ENCODE assay signal across 14 cellular contexts in the genomic region with DNA sequence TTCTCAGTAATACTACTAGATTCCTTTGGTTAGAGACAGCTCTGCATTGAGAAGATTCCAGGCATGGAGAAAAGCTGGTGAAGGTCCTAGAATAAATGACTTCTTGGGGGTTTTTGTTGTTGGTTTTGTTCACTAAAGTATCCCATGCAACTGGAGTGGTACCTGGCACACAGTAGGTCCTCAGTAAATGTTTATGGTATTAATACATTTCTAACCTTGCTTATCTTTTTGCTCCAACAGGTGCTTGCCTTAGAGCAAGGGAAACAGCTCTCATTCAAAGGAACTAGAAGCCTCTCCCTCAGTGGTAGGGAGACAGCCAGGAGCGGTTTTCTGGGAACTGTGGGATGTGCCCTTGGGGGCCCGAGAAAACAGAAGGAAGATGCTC. TPM values are rescaled to one million over a fixed set of nuclear protein-coding genes. Genes with fewer than 3 reads are reported as not detected.
A peak's percentile ranks its signal among the peaks of the same experiment; 100 is the strongest.
DNase-seq lines count a peak whose midpoint lies in the region; ATAC-seq and TF ChIP-seq lines count a peak whose summit lies in the region.
"Had no signal": no experiment of that assay in that cellular context is flagged by ENCODE, and none has a peak within 500 bp of the region (broad histone marks: within the 10 kb centered on the region; RNA-seq: fewer than 3 reads in every experiment).

No MANE protein-coding gene starts in this region.

- intact Hi-C loops in upper lobe of right lung (cut with DNase I) = no loop called here

- H3K4me3 Mint-ChIP-seq in stimulated activated naive CD8-positive, alpha-beta T cell treated with anti-CD3 and anti-CD28 coated beads, Interleukin-15, Interleukin-2, amounts not matched to agents 100 ng/mL and 50 ng/mL, for 24 hours = peak overlapping the region; percentile 100
- peak overlapping the region; percentile 8 to 32 for H3K4me3 Mint-ChIP-seq in effector memory CD8-positive, alpha-beta T cell

- no peaks in the 10 kb centered on the region for H3K9me3 Mint-ChIP-seq in stimulated activated naive CD8-positive, alpha-beta T cell treated with anti-CD3 and anti-CD28 coated beads, Interleukin-15, Interleukin-2, amounts not matched to agents 100 ng/mL and 50 ng/mL, for 24 hours
- H3K9me3 Mint-ChIP-seq in effector memory CD8-positive, alpha-beta T cell = no peaks in the 10 kb centered on the region
- H3K9me3 Mint-ChIP-seq: dendritic cell treated with granulocyte-macrophage colony-stimulating factor and Interleukin-4, amounts not matched to agents 40 ng/mL and 50 ng/mL, for 4 days had no signal

- H3K27me3 Mint-ChIP-seq in stimulated activated naive CD8-positive, alpha-beta T cell treated with anti-CD3 and anti-CD28 coated beads, Interleukin-15, Interleukin-2, amounts not matched to agents 100 ng/mL and 50 ng/mL, for 24 hours = no peaks in the 10 kb centered on the region
- H3K27me3 Mint-ChIP-seq in effector memory CD8-positive, alpha-beta T cell = no peaks in the 10 kb centered on the region
- H3K27me3 Mint-ChIP-seq: dendritic cell treated with granulocyte-macrophage colony-stimulating factor and Interleukin-4, amounts not matched to agents 40 ng/mL and 50 ng/mL, for 4 days had no signal

- H3K36me3 ChIP-seq in upper lobe of right lung = peaks cover 53% of the 10 kb centered on the region
- H3K36me3 ChIP-seq in HAP-1 (replicated peaks) = peaks cover 59% of the 10 kb centered on the region

- peaks cover 56% of the 10 kb centered on the region for H3K36me3 Mint-ChIP-seq in stimulated activated naive CD8-positive, alpha-beta T cell treated with anti-CD3 and anti-CD28 coated beads, Interleukin-15, Interleukin-2, amounts not matched to agents 100 ng/mL and 50 ng/mL, for 24 hours (ENCODE audit: low read depth)
- H3K36me3 Mint-ChIP-seq in effector memory CD8-positive, alpha-beta T cell (ENCODE audit: insufficient read depth) = peaks cover 58% of the 10 kb centered on the region

- peaks cover 41% of the 10 kb centered on the region for H3K4me1 Mint-ChIP-seq in stimulated activated naive CD8-positive, alpha-beta T cell treated with anti-CD3 and anti-CD28 coated beads, Interleukin-15, Interleukin-2, amounts not matched to agents 100 ng/mL and 50 ng/mL, for 24 hours (ENCODE audit: low read depth)
- H3K4me1 Mint-ChIP-seq in effector memory CD8-positive, alpha-beta T cell (ENCODE audit: low read depth in 2 of 2) = peaks cover 21 to 25% of the 10 kb centered on the region in 2 donors

- H3K27ac ChIP-seq in VCaP (peak overlapping the region; percentile 96; the same call in 1 of the 2 replicates), upper lobe of right lung (no peak overlapping the region)
- H3K27ac ChIP-seq: BLaER1 had no signal

- no peak for ATAC-seq in stimulated activated naive CD8-positive, alpha-beta T cell treated with anti-CD3 and anti-CD28 coated beads, Interleukin-15, Interleukin-2, amounts not matched to agents 100 U/mL and 50 U/mL, for 24 hours
- ATAC-seq in effector memory CD8-positive, alpha-beta T cell (replicated peaks) = no peak
- no peak for ATAC-seq in upper lobe of right lung
- ATAC-seq in HG03039 (IDR thresholded peaks at IDR 0.05; ENCODE audit: unreplicated experiment) = no peak
- ATAC-seq: left cardiac atrium had no signal

- in situ Hi-C loops in HAP-1 (cut with MboI; ENCODE audit: low sequenced_read_pairs) = no loop called here

- H3K27me3 ChIP-seq in upper lobe of right lung (no peaks in the 10 kb centered on the region), HAP-1 (ENCODE audit: low read depth) (no peaks in the 10 kb centered on the region)
- H3K27me3 ChIP-seq: BLaER1 had no signal

- H3K4me3 ChIP-seq in upper lobe of right lung = peak overlapping the region; percentile 83
- H3K4me3 ChIP-seq in HAP-1 = no peak overlapping the region

- H3K4me1 ChIP-seq in upper lobe of right lung = peaks cover 30% of the 10 kb centered on the region
- H3K4me1 ChIP-seq in HAP-1 = peaks cover 10% of the 10 kb centered on the region

- no peak for TF ChIP-seq CTCF in VCaP (conservative IDR thresholded peaks at IDR 0.05)
- TF ChIP-seq CTCF in upper lobe of right lung (IDR thresholded peaks at IDR 0.05) = no peak

- no peak for DNase-seq in stimulated activated naive CD8-positive, alpha-beta T cell treated with anti-CD3 and anti-CD28 coated beads, Interleukin-15, Interleukin-2, amounts not matched to agents 100 U/mL and 50 U/mL, for 24 hours
- no peak for DNase-seq in effector memory CD8-positive, alpha-beta T cell
- DNase-seq in upper lobe of right lung (no peak), SW480 (ENCODE audit: low spot score) (no peak), HAP-1 (ENCODE audit: low spot score in 2 of 2) (no peak)
- DNase-seq: left cardiac atrium, NCI-H1436, NCI-H510A, T-helper 9 cell had no signal

- H3K27ac Mint-ChIP-seq in stimulated activated naive CD8-positive, alpha-beta T cell treated with anti-CD3 and anti-CD28 coated beads, Interleukin-15, Interleukin-2, amounts not matched to agents 100 ng/mL and 50 ng/mL, for 24 hours = peak overlapping the region; percentile 99
- H3K27ac Mint-ChIP-seq in effector memory CD8-positive, alpha-beta T cell = peak overlapping the region in 1 of 2 donors; percentile 14

- H3K9me3 ChIP-seq in upper lobe of right lung = no peaks in the 10 kb centered on the region
- no peaks in the 10 kb centered on the region for H3K9me3 ChIP-seq in HAP-1
- H3K9me3 ChIP-seq: BLaER1 had no signal

RNA-seq across cellular contexts. Expression of gene TMEM138, which starts 1.8 kb away (rescaled TPM):
- total RNA-seq in upper lobe of right lung = 46.3 TPM

RNA-seq across cellular contexts. Expression of gene CYB561A3, which starts 2.3 kb away (rescaled TPM):
- 50.3 TPM for total RNA-seq in upper lobe of right lung

RNA-seq across cellular contexts. Expression of gene TMEM216, which starts 28.4 kb away (rescaled TPM):
- total RNA-seq in upper lobe of right lung = 9.3 TPM

RNA-seq across cellular contexts. Expression of gene TKFC, which starts 31.0 kb away (rescaled TPM):
- 32.1 TPM for total RNA-seq in upper lobe of right lung

RNA-seq across cellular contexts. Expression of gene DDB1, which starts 31.1 kb away (rescaled TPM):
- 126 TPM for total RNA-seq in upper lobe of right lung
